In the genomic region with DNA sequence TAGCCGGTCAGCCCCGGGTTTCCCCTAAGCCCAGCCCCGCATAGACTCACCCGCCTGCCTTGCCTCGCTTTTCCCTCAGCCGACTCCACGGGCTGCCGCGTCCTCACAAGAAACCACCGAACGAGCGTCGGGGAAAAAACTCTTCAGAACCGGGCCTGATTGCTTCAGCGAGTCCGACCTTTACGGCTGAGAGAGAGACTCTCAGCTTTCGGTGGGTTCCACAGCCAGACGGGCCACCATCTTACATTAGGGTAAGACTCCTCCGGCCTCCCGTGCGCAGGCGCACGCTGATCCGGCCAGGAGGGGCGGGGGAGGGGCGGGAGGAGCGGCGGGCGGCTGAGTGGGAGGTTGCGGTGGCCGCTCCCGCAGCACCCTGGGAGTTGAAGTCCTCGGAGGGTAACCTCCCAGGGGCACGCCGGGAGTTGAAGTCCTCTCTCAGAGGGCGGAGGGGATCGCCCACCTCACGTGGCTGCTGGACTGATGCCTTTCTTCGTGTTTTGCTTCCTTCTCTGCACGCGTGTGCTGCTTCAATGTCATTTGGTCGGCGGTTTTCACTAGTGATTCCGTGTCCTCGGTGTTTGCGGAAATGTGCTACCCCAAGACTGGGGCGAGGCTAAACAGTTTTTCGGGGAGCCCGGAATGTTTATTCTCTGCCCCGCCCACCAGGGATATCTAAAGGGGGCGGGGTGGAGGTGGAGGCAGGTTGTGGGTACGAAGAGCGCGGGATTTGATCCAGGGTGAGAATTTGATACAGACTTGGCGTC, we compare ENCODE assay signal across 8 cellular contexts. TPM values are rescaled to one million over a fixed set of nuclear protein-coding genes. Genes with fewer than 3 reads are reported as not detected.
A peak's percentile ranks its signal among the peaks of the same experiment; 100 is the strongest.
DNase-seq lines count a peak whose midpoint lies in the region; ATAC-seq and TF ChIP-seq lines count a peak whose summit lies in the region.

A gene with protein sequence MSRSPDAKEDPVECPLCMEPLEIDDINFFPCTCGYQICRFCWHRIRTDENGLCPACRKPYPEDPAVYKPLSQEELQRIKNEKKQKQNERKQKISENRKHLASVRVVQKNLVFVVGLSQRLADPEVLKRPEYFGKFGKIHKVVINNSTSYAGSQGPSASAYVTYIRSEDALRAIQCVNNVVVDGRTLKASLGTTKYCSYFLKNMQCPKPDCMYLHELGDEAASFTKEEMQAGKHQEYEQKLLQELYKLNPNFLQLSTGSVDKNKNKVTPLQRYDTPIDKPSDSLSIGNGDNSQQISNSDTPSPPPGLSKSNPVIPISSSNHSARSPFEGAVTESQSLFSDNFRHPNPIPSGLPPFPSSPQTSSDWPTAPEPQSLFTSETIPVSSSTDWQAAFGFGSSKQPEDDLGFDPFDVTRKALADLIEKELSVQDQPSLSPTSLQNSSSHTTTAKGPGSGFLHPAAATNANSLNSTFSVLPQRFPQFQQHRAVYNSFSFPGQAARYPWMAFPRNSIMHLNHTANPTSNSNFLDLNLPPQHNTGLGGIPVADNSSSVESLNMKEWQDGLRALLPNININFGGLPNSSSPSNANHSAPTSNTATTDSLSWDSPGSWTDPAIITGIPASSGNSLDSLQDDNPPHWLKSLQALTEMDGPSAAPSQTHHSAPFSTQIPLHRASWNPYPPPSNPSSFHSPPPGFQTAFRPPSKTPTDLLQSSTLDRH (minus strand): TSS at position 264 of the 764 bp plus-strand sequence. CDS start 71,771 bp downstream, outside the sequence.

- peak; percentile 83 for TF ChIP-seq POLR2A in NB4 (IDR thresholded peaks at IDR 0.05; ENCODE audit: extremely low read depth, insufficient read length)

- CTCF ChIA-PET in GM10248 (lab: Yijun Ruan, JAX), result interaction anchor here (0.7 to 1.5 kb wide), 9 partner anchors 9 to 235 kb away, joined by 3 to 5 read pairs (median 3); no protein-coding TSS in a partner anchor

- ATAC-seq in HG02588 (IDR thresholded peaks at IDR 0.05; ENCODE audit: unreplicated experiment), result peak; percentile 96

- POLR2A ChIA-PET in GM10248 (lab: Yijun Ruan, JAX), result no interaction called here

- TF ChIP-seq CTCF in GM10248 (IDR thresholded peaks at IDR 0.05; ENCODE audit: control extremely low read depth, extremely low read depth, low read depth, missing control alignments) (no peak), NB4 (IDR thresholded peaks at IDR 0.05; ENCODE audit: low read depth, low read length) (no peak)

- H3K4me3 ChIP-seq in NB4 (ENCODE audit: low read depth, low read length), result peak within 1 kb of the TSS; percentile 91

- in situ Hi-C loops in SK-MEL-5 (cut with HindIII; ENCODE audit: low pct_unique_long_range_greater_than_20kb, low sequenced_read_pairs), result no loop called here

- DNase-seq in GM10248 (ENCODE audit: extremely low spot score) (peak; percentile 95), NB4 (ENCODE audit: low read depth) (peak; percentile 99), SK-MEL-5 (ENCODE audit: low read depth, low spot score) (peak; percentile 98), germinal center (ENCODE audit: low spot score) (peak; percentile 96), non-pigmented ciliary epithelial cell (ENCODE audit: low read depth) (peak; percentile 79), substantia nigra (lab: John Stamatoyannopoulos, UW) (peak; percentile 72 to 98 (median 95))
- peak; percentile 97 for DNase-seq in activated naive CD4-positive, alpha-beta T cell treated with Interleukin-2 at 50 U/mL for 16 hours

- peak within 1 kb of the TSS; percentile 91 for H3K27ac ChIP-seq in substantia nigra (ENCODE audit: low read depth, low read length, poor library complexity, severe bottlenecking)

RNA-seq across cellular contexts. Expression of the gene that starts here (rescaled TPM):
- 13.6 and 14.1 TPM in 2 replicates for total RNA-seq in SK-MEL-5 (2014; rRNA removed; shearing (Covaris generic))
- polyA plus RNA-seq in SK-MEL-5 (2015; cell fraction: cytosol; rRNA removed), result 13.6 and 18.2 TPM in 2 replicates
- polyA plus RNA-seq in SK-MEL-5 (2015; cell fraction: nucleus; rRNA removed), result 17.0 and 19.9 TPM in 2 replicates

Comparison
In these comparisons a context has a peak if more than half of its experiments do, and no peak if none do; other contexts are left out.
1. Peak in every context shown above with its lines: DNase-seq, ATAC-seq, H3K4me3 ChIP-seq and H3K27ac ChIP-seq.